In genomic region chr6:2989332-2990178, GRCh38 we compare ENCODE assay signal across 8 cellular contexts. TPM values are rescaled to one million over a fixed set of nuclear protein-coding genes. Genes with fewer than 3 reads are reported as not detected.
DNase-seq lines count a peak whose midpoint lies in the region; ATAC-seq and TF ChIP-seq lines count a peak whose summit lies in the region.

No MANE protein-coding gene starts in this region.

- no peaks in the 10 kb centered on the region for H3K9me3 ChIP-seq in left lung

- peak in 1 of 2 donors; percentile 14 for TF ChIP-seq CTCF in left lung (IDR thresholded peaks at IDR 0.05)

- peak; percentile 70 for ATAC-seq in GM19372 (IDR thresholded peaks at IDR 0.05; ENCODE audit: low read depth, unreplicated experiment)
- ATAC-seq in HG03520 (IDR thresholded peaks at IDR 0.05; ENCODE audit: unreplicated experiment), result peak; percentile 66
- peak; percentile 77 for ATAC-seq in left lung

- peak overlapping the region; percentile 99 to 100 for H3K27ac ChIP-seq in left lung

- H3K36me3 ChIP-seq in left lung, result no peaks in the 10 kb centered on the region

- peaks cover 6 to 32% of the 10 kb centered on the region in 2 donors for H3K4me1 ChIP-seq in left lung

- H3K27me3 ChIP-seq in left lung, result no peaks in the 10 kb centered on the region

- intact Hi-C loops in left lung (cut with DNase I), result no loop called here

- H3K4me3 ChIP-seq in left lung, result peak overlapping the region; percentile 86 to 92

- DNase-seq in C1 segment of cervical spinal cord (lab: John Stamatoyannopoulos, UW), result peak in 13 of 14 donors; percentile 54 to 96 (median 88)
- DNase-seq in NCI-H748 (lab: John Stamatoyannopoulos, UW; ENCODE audit: unreplicated experiment), result peak; percentile 97
- DNase-seq in activated CD4-positive, alpha-beta T cell treated with anti-CD3 and anti-CD28 coated beads, Interleukin-2, amount 50 U/mL, for 1 hour, result peak; percentile 60
- DNase-seq in dermis blood vessel endothelial cell, result peak; percentile 99
- DNase-seq in left lung, result peak in 1 of 2 donors; percentile 90
- DNase-seq in stimulated activated CD4-positive, alpha-beta T cell treated with anti-CD3 and anti-CD28 coated beads, Interleukin-2, amount 100 ng/mL, for 48 hours, result peak; percentile 52 to 69

RNA-seq across cellular contexts. Expression of gene NQO2, which starts 10.1 kb away (rescaled TPM):
- total RNA-seq in dermis blood vessel endothelial cell (22.5 and 24.1 TPM in 2 replicates), left lung (10 to 100 TPM; 22.0 to 55.8 TPM)

RNA-seq across cellular contexts. Expression of gene SERPINB6, which starts 18.2 kb away (rescaled TPM):
- total RNA-seq in dermis blood vessel endothelial cell (127 and 135 TPM in 2 replicates), left lung (100 to 1,000 TPM in 1 of 2 donors, 10 to 100 TPM in 1; 99.3 to 134 TPM)
